8 cellular contexts compared by ENCODE assay signal in genomic region chr1:235329139-235329808, GRCh38. TPM values are rescaled to one million over a fixed set of nuclear protein-coding genes. Genes with fewer than 3 reads are reported as not detected.
DNase-seq lines count a peak whose midpoint lies in the region; ATAC-seq and TF ChIP-seq lines count a peak whose summit lies in the region.

No MANE protein-coding gene starts in this region.

- H3K36me3 ChIP-seq in HUES6 (ENCODE audit: control insufficient read depth, insufficient read depth, low read length): peaks cover 7% of the 10 kb centered on the region; the same call in 1 of the 2 replicates
- H3K36me3 ChIP-seq in effector memory CD4-positive, alpha-beta T cell (ENCODE audit: control insufficient read depth, insufficient read depth, low read length): peaks cover 8% of the 10 kb centered on the region
- H3K36me3 ChIP-seq in thyroid gland: no peaks in the 10 kb centered on the region

- TF ChIP-seq CTCF in activated B cell treated with CpG ODN at 0.5 μM for 24 hours (IDR thresholded peaks at IDR 0.05) (no peak), thyroid gland (IDR thresholded peaks at IDR 0.05) (no peak)

- no peaks in the 10 kb centered on the region for H3K27me3 ChIP-seq in HUES6 (ENCODE audit: control insufficient read depth, insufficient read depth, low read length)
- no peaks in the 10 kb centered on the region for H3K27me3 ChIP-seq in effector memory CD4-positive, alpha-beta T cell (replicated peaks; ENCODE audit: control insufficient read depth, insufficient read depth, low read length, poor library complexity, severe bottlenecking)
- no peaks in the 10 kb centered on the region for H3K27me3 ChIP-seq in thyroid gland

- H3K9me3 Mint-ChIP-seq in activated B cell treated with CpG ODN at 0.5 μM for 24 hours (no peaks in the 10 kb centered on the region), naive B cell (no peaks in the 10 kb centered on the region)

- WGBS in thyroid gland, 2 donors: 2 to 3% methylated on average over 20 of the region's 20 CpGs

- H3K27ac Mint-ChIP-seq in activated B cell treated with CpG ODN at 0.5 μM for 24 hours (no peak overlapping the region), naive B cell (no peak overlapping the region)

- H3K27me3 Mint-ChIP-seq in activated B cell treated with CpG ODN at 0.5 μM for 24 hours (no peaks in the 10 kb centered on the region), naive B cell (no peaks in the 10 kb centered on the region)

- peak; percentile 23 for ATAC-seq in GM19463 (IDR thresholded peaks at IDR 0.05; ENCODE audit: unreplicated experiment)
- peak; percentile 15 for ATAC-seq in activated B cell treated with CpG ODN at 0.5 μM for 24 hours (ENCODE audit: low read depth)
- ATAC-seq in naive B cell (ENCODE audit: low read depth in 2 of 2): peak; percentile 20 to 24
- no peak for ATAC-seq in HG02623 (IDR thresholded peaks at IDR 0.05; ENCODE audit: unreplicated experiment)

- H3K36me3 Mint-ChIP-seq in activated B cell treated with CpG ODN at 0.5 μM for 24 hours (ENCODE audit: low read depth) (peaks cover 15% of the 10 kb centered on the region), naive B cell (peaks cover 0 to 9% of the 10 kb centered on the region in 2 donors)

- CTCF ChIA-PET in activated B cell treated with CpG ODN at 0.5 μM for 24 hours (lab: Charles Lee): interaction anchor here (0.7 to 2.0 kb wide), 7 partner anchors 12 to 88 kb away, joined by 3 to 9 read pairs (median 4); no protein-coding TSS in a partner anchor

- H3K4me1 ChIP-seq in HUES6 (ENCODE audit: control insufficient read depth, insufficient read depth, low read length) (peaks cover 20% of the 10 kb centered on the region), thyroid gland (peaks cover 39% of the 10 kb centered on the region in 2 donors)
- peaks cover 28% of the 10 kb centered on the region for H3K4me1 ChIP-seq in effector memory CD4-positive, alpha-beta T cell (ENCODE audit: control insufficient read depth, insufficient read depth, low read length, poor library complexity, severe bottlenecking)

- peak; percentile 37 for DNase-seq in COR-L47 (lab: John Stamatoyannopoulos, UW)
- DNase-seq in activated B cell treated with CpG ODN at 0.5 μM for 24 hours: peak; percentile 37
- DNase-seq in effector memory CD4-positive, alpha-beta T cell: peak; percentile 19 to 42 (median 38)
- DNase-seq in naive B cell: peak; percentile 57
- DNase-seq in thyroid gland: peak; percentile 21 to 37

- H3K4me3 ChIP-seq in HUES6 (ENCODE audit: low read depth, low read length) (peak overlapping the region; percentile 84), thyroid gland (replicated peaks in 1 of 3) (peak overlapping the region; percentile 33 to 59 (median 40))
- H3K4me3 ChIP-seq in effector memory CD4-positive, alpha-beta T cell (ENCODE audit: insufficient read depth, low read depth, low read length, poor library complexity, severe bottlenecking): peak overlapping the region; percentile 74

- peaks cover 26% of the 10 kb centered on the region for H3K4me1 Mint-ChIP-seq in activated B cell treated with CpG ODN at 0.5 μM for 24 hours
- peaks cover 20 to 46% (median 43%) of the 10 kb centered on the region in 3 donors for H3K4me1 Mint-ChIP-seq in naive B cell

- H3K9me3 ChIP-seq in HUES6 (ENCODE audit: control insufficient read depth, insufficient read depth, low read depth, low read length) (no peaks in the 10 kb centered on the region), thyroid gland (no peaks in the 10 kb centered on the region)
- H3K9me3 ChIP-seq in effector memory CD4-positive, alpha-beta T cell (ENCODE audit: control insufficient read depth, low read length): no peaks in the 10 kb centered on the region

- H3K27ac ChIP-seq in HUES6 (ENCODE audit: low read depth, low read length) (peak overlapping the region; percentile 71), thyroid gland (peak overlapping the region; percentile 77 to 91 (median 88))
- H3K27ac ChIP-seq in effector memory CD4-positive, alpha-beta T cell (ENCODE audit: insufficient read depth, low read length, poor library complexity, severe bottlenecking): peak overlapping the region; percentile 98

- H3K9ac ChIP-seq in HUES6 (ENCODE audit: low read length): peak overlapping the region; percentile 94

- intact Hi-C loops in activated B cell treated with CpG ODN at 0.5 μM for 24 hours (cut with micrococcal nuclease): loop anchor here (1.0 to 5.0 kb wide), 8 partner anchors 76 to 1193 kb away; partner anchors contain the start of genes LGALS8, LYST, TARBP1 and TOMM20
- intact Hi-C loops in thyroid gland (cut with DNase I): loop anchor here (5.0 to 10.0 kb wide), 2 partner anchors 74 to 88 kb away; no protein-coding TSS in a partner anchor

- no peak for TF ChIP-seq POLR2A in thyroid gland (IDR thresholded peaks at IDR 0.05)

- POLR2A ChIA-PET in activated B cell treated with CpG ODN at 0.5 μM for 24 hours (lab: Charles Lee): interaction anchor here (0.6 to 3.1 kb wide), 5 partner anchors 10 to 169 kb away, joined by 3 to 22 read pairs (median 6); partner anchors contain the start of genes RBM34 and TBCE

- H3K4me3 Mint-ChIP-seq in activated B cell treated with CpG ODN at 0.5 μM for 24 hours: no peak overlapping the region
- no peak overlapping the region for H3K4me3 Mint-ChIP-seq in naive B cell

RNA-seq across cellular contexts. Expression of gene GGPS1, which starts 0.9 kb away (rescaled TPM):
- total RNA-seq in activated B cell treated with CpG ODN at 0.5 μM for 24 hours (25.4 and 33.8 TPM in 2 replicates), thyroid gland (10 to 100 TPM; 24.3 to 42.7 (median 33.2) TPM)
- polyA plus RNA-seq in naive B cell (ENCODE audit: low read depth in 6 of 6): 10 to 100 TPM; 36.2 to 72.9 (median 64.0) TPM

RNA-seq across cellular contexts. Expression of gene ARID4B, which starts 1.3 kb away (rescaled TPM):
- 62.2 and 78.5 TPM in 2 replicates for total RNA-seq in activated B cell treated with CpG ODN at 0.5 μM for 24 hours
- 100 to 1,000 TPM in 1 of 6 donors, 10 to 100 TPM in 5; 22.5 to 100 (median 59.7) TPM for polyA plus RNA-seq in naive B cell (ENCODE audit: low read depth in 6 of 6)
- 10 to 100 TPM; 49.0 to 65.4 (median 52.5) TPM for total RNA-seq in thyroid gland

RNA-seq across cellular contexts. Expression of gene TBCE, which starts 38.0 kb away (rescaled TPM):
- total RNA-seq in activated B cell treated with CpG ODN at 0.5 μM for 24 hours (13.9 and 19.1 TPM in 2 replicates), thyroid gland (10 to 100 TPM; 38.0 to 50.3 (median 44.8) TPM)
- 10 to 100 TPM in 5 of 6 donors, 1 to 10 TPM in 1; 8.5 to 23.7 (median 13.3) TPM for polyA plus RNA-seq in naive B cell (ENCODE audit: low read depth in 6 of 6)
